12 cellular contexts compared by ENCODE assay signal in genomic region chr7:2030475-2031456, GRCh38.
DNase-seq lines count a peak whose midpoint lies in the region; ATAC-seq and TF ChIP-seq lines count a peak whose summit lies in the region.
"Had no signal": no experiment of that assay in that cellular context is flagged by ENCODE, and none has a peak within 500 bp of the region (broad histone marks: within the 10 kb centered on the region; RNA-seq: fewer than 3 reads in every experiment).

No MANE protein-coding gene starts in this region.

- no peak for TF ChIP-seq RAD21 in SK-N-SH (IDR thresholded peaks at IDR 0.05; ENCODE audit: low read length)

- no peak overlapping the region for H2BK120ac ChIP-seq in neuronal stem cell (ENCODE audit: low read depth, low read length)

- H3K27me3 Mint-ChIP-seq in central memory CD8-positive, alpha-beta T cell = no peaks in the 10 kb centered on the region

- no peaks in the 10 kb centered on the region for H3F3A ChIP-seq in SK-N-SH (replicated peaks; ENCODE audit: insufficient read depth)

- H4K20me1 ChIP-seq in SK-N-SH (ENCODE audit: insufficient read depth) = no peaks in the 10 kb centered on the region

- no peaks in the 10 kb centered on the region for H3K27me3 ChIP-seq in SK-N-SH (ENCODE audit: insufficient read depth)
- no peaks in the 10 kb centered on the region for H3K27me3 ChIP-seq in neuronal stem cell (ENCODE audit: control insufficient read depth in 3 of 3, insufficient read depth in 3 of 3, low read depth in 1 of 3, low read length in 3 of 3)
- H3K27me3 ChIP-seq: heart right ventricle had no signal

- no peak overlapping the region; a peak in 1 of 4 replicates for H3K27ac ChIP-seq in SK-N-SH (ENCODE audit: low read depth in 2 of 2, low read length in 1 of 2)
- H3K27ac ChIP-seq in neuronal stem cell (replicated peaks; ENCODE audit: low read length) = no peak overlapping the region
- H3K27ac ChIP-seq: heart right ventricle had no signal

- CTCF ChIA-PET in SK-N-SH (lab: Yijun Ruan, JAX) = interaction anchor here (1.0 to 1.9 kb wide), 6 partner anchors 9 to 452 kb away, joined by 3 to 7 read pairs (median 4); no protein-coding TSS in a partner anchor

- H3K9ac ChIP-seq in SK-N-SH (no peak overlapping the region), neuronal stem cell (ENCODE audit: low read depth, low read length, poor library complexity) (no peak overlapping the region)

- H2AFZ ChIP-seq in SK-N-SH (ENCODE audit: low read depth) (no peak overlapping the region), neuronal stem cell (ENCODE audit: low read length) (no peak overlapping the region)

- 93% methylated on average over 32 of the region's 32 CpGs for WGBS in SK-N-SH (ENCODE audit: low lambda C conversion rate)
- WGBS in neuronal stem cell (ENCODE audit: extremely low coverage in 2 of 2, insufficient read length in 2 of 2, insufficient replicate concordance in 1 of 2), 2 donors = no CpG with 5 or more reads among the region's 32 CpGs

- H4K91ac ChIP-seq in neuronal stem cell (ENCODE audit: low read depth, low read length, poor library complexity) = no peak overlapping the region

- H2BK12ac ChIP-seq in neuronal stem cell (ENCODE audit: low read length) = no peak overlapping the region

- H3K9me3 Mint-ChIP-seq in central memory CD8-positive, alpha-beta T cell = peaks cover 12% of the 10 kb centered on the region

- H3K4me1 ChIP-seq in SK-N-SH (ENCODE audit: control insufficient read depth in 1 of 2, insufficient read depth in 2 of 2, low read depth in 1 of 2, low read length in 1 of 2) (peaks cover 13 to 24% of the 10 kb centered on the region in 2 experiments; a peak in 3 of 4 replicates), neuronal stem cell (ENCODE audit: control insufficient read depth in 2 of 2, insufficient read depth in 1 of 2, low read depth in 1 of 2, low read length in 2 of 2) (peaks cover 6 to 9% of the 10 kb centered on the region in 2 donors)

- H3K4me3 ChIP-seq in SK-N-SH (ENCODE audit: low read depth in 2 of 2, low read length in 1 of 2) = no peak overlapping the region
- no peak overlapping the region for H3K4me3 ChIP-seq in neuronal stem cell (ENCODE audit: low read length in 2 of 2)
- H3K4me3 ChIP-seq: heart right ventricle had no signal

- TF ChIP-seq EP300 in SK-N-SH (IDR thresholded peaks at IDR 0.05; ENCODE audit: borderline replicate concordance in 1 of 2, low read depth in 1 of 2, low read length in 1 of 2) = no peak

- H3K4me2 ChIP-seq in SK-N-SH (no peak overlapping the region), neuronal stem cell (ENCODE audit: insufficient read depth, low read length, poor library complexity, severe bottlenecking) (no peak overlapping the region)

- peak overlapping the region; percentile 35 for H3K23ac ChIP-seq in neuronal stem cell (ENCODE audit: low read depth, low read length, poor library complexity)

- TF ChIP-seq CTCF in SK-N-SH (IDR thresholded peaks at IDR 0.05) = no peak

- H2BK5ac ChIP-seq in neuronal stem cell (ENCODE audit: low read length) = no peak overlapping the region

- no peaks in the 10 kb centered on the region for H3K79me2 ChIP-seq in SK-N-SH (ENCODE audit: insufficient read depth)

- peaks cover 24% of the 10 kb centered on the region for H3K9me3 ChIP-seq in SK-N-SH
- H3K9me3 ChIP-seq in neuronal stem cell (replicated peaks in 1 of 2; ENCODE audit: control insufficient read depth in 2 of 2, insufficient read depth in 1 of 2, low read depth in 1 of 2, low read length in 2 of 2) = peaks cover 1 to 13% of the 10 kb centered on the region in 2 donors

- peak; percentile 39 for DNase-seq in SK-N-SH
- peak; percentile 38 for DNase-seq in NCI-H524 treated with DMSO at 0.1 percent for 48 hours (lab: John Stamatoyannopoulos, UW)
- peak in 1 of 2 donors; percentile 48 for DNase-seq in central memory CD8-positive, alpha-beta T cell (ENCODE audit: low spot score in 2 of 2)
- DNase-seq in neuronal stem cell (ENCODE audit: low spot score) = no peak
- no peak for DNase-seq in H4 (ENCODE audit: low spot score)
- no peak for DNase-seq in middle frontal gyrus (ENCODE audit: extremely low spot score, low spot score)
- DNase-seq in ureter (ENCODE audit: low spot score) = no peak
- DNase-seq: 8988T, Karpas-422 had no signal

- no peak overlapping the region for H2BK15ac ChIP-seq in neuronal stem cell (ENCODE audit: low read length)

- peak overlapping the region; percentile 49 for H3K14ac ChIP-seq in neuronal stem cell (ENCODE audit: low read length)

- H3K4me1 Mint-ChIP-seq in central memory CD8-positive, alpha-beta T cell = peaks cover 29% of the 10 kb centered on the region

- H3K27ac Mint-ChIP-seq in central memory CD8-positive, alpha-beta T cell (ENCODE audit: low read depth) = peak overlapping the region; percentile 79
- H3K27ac Mint-ChIP-seq: activated T-helper 2 cell treated with anti-CD3 and anti-CD28 coated beads, Interferon-gamma antibody, Interleukin-2, Interleukin-4, amounts not matched to agents 10 μg/mL and 5 μg/mL and 100 μg/mL, durations not matched to agents 14 hours and 24 hours and 36 hours had no signal

- H3K4ac ChIP-seq in neuronal stem cell (ENCODE audit: low read length) = no peak overlapping the region

- ATAC-seq in SK-N-SH treated with all-trans-retinoic acid at 6 μM for 48 hours = no peak
- ATAC-seq in central memory CD8-positive, alpha-beta T cell (replicated peaks; ENCODE audit: extremely low read depth, poor library complexity, severe bottlenecking) = peak; percentile 98

- H2AK5ac ChIP-seq in neuronal stem cell (ENCODE audit: low read depth, low read length) = no peak overlapping the region

- H3K18ac ChIP-seq in neuronal stem cell (ENCODE audit: low read length) = peak overlapping the region; percentile 52

- POLR2A ChIA-PET in SK-N-SH (lab: Yijun Ruan, JAX) = interaction anchor here (0.9 kb wide), 1 partner anchor 10 kb away, joined by 3 read pairs; no protein-coding TSS in a partner anchor

- no peaks in the 10 kb centered on the region for H3K9me2 ChIP-seq in SK-N-SH

- H3K36me3 ChIP-seq in SK-N-SH (replicated peaks in 1 of 2; ENCODE audit: control insufficient read depth in 1 of 2, insufficient read depth in 2 of 2, low read length in 1 of 2) = peaks cover 0 to 6% of the 10 kb centered on the region in 2 experiments
- H3K36me3 ChIP-seq in neuronal stem cell (replicated peaks in 1 of 2; ENCODE audit: control insufficient read depth in 2 of 2, insufficient read depth in 2 of 2, low read length in 2 of 2) = no peaks in the 10 kb centered on the region
- H3K36me3 ChIP-seq: heart right ventricle had no signal

- peaks cover 9% of the 10 kb centered on the region for H3K36me3 Mint-ChIP-seq in central memory CD8-positive, alpha-beta T cell (ENCODE audit: insufficient read depth)

- H4K8ac ChIP-seq in neuronal stem cell (ENCODE audit: low read depth, low read length) = no peak overlapping the region

- peaks cover 11% of the 10 kb centered on the region for H3K79me1 ChIP-seq in neuronal stem cell (ENCODE audit: low read depth, low read length)

- H3K4me3 Mint-ChIP-seq in central memory CD8-positive, alpha-beta T cell = peak overlapping the region; percentile 74

TF ChIP-seq in SK-N-SH, 30 proteins besides CTCF, POLR2A, EP300 and RAD21 (continues in another document):
- TF ChIP-seq PBX3 (IDR thresholded peaks at IDR 0.05) (no peak), USF2 (IDR thresholded peaks at IDR 0.05; ENCODE audit: borderline replicate concordance, low read depth, low read length) (no peak), FOXJ3 (CRISPR knock-in tag; IDR thresholded peaks at IDR 0.05) (no peak), RCOR1 (IDR thresholded peaks at IDR 0.05; ENCODE audit: low read length) (no peak), TAF1 (IDR thresholded peaks at IDR 0.05; ENCODE audit: borderline replicate concordance, low read depth, low read length) (no peak)

TF ChIP-seq in SK-N-SH treated with all-trans-retinoic acid at 6 μM for 48 hours, 23 proteins besides CTCF, POLR2A, EP300 and RAD21:
- TF ChIP-seq ZNF565 (CRISPR knock-in tag; conservative IDR thresholded peaks at IDR 0.05; ENCODE audit: low read depth) (no peak), ZNF70 (CRISPR knock-in tag; IDR thresholded peaks at IDR 0.05) (no peak), BACH2 (CRISPR knock-in tag; IDR thresholded peaks at IDR 0.05; ENCODE audit: borderline replicate concordance) (no peak)
TF ChIP-seq in SK-N-SH treated with all-trans-retinoic acid at 6 μM for 48 hours: peak in this region for 0.

Comparison
In these comparisons a context has a peak if more than half of its experiments do, and no peak if none do; other contexts are left out.
1. DNase-seq: peak in SK-N-SH (single experiment) and NCI-H524 treated with DMSO at 0.1 percent for 48 hours (single experiment); none in neuronal stem cell (single experiment), H4 (single experiment), middle frontal gyrus (single experiment) and ureter (single experiment).